ENCODE assay signal across 7 cellular contexts in genomic region chr16:46384285-46385061, GRCh38.
DNase-seq lines count a peak whose midpoint lies in the region; FAIRE-seq and TF ChIP-seq lines count a peak whose summit lies in the region.
"Not testable (repeated sequence)": the region's sequence is repeated elsewhere in the genome, so short reads cannot be mapped to it uniquely, and the experiment has no call there.

No MANE protein-coding gene starts in this region.

- 79 to 85% methylated on average over 37 of the region's 37 CpGs for WGBS in sigmoid colon, 2 donors

- not testable (repeated sequence) for TF ChIP-seq POLR2A in Peyer's patch (IDR thresholded peaks at IDR 0.05); sigmoid colon (IDR thresholded peaks at IDR 0.05)

- not testable (repeated sequence) for H3K36me3 ChIP-seq in Peyer's patch; bronchial epithelial cell (ENCODE audit: control insufficient read depth, insufficient read depth, low read length); sigmoid colon

- not testable (repeated sequence) for FAIRE-seq in bronchial epithelial cell (lab: Jason Lieb, UNC)

- H3K9me3 ChIP-seq in Peyer's patch = peaks cover 0 to 11% (median 3%) of the 10 kb centered on the region in 4 donors
- peaks cover 4 to 23% (median 15%) of the 10 kb centered on the region in 4 donors for H3K9me3 ChIP-seq in sigmoid colon

- not testable (repeated sequence) for H3K4me1 ChIP-seq in Peyer's patch, sigmoid colon

- not testable (repeated sequence) for H3K27me3 ChIP-seq in Peyer's patch; bronchial epithelial cell (ENCODE audit: control insufficient read depth, insufficient read depth, low read length); sigmoid colon

- H3K4me3 ChIP-seq in Peyer's patch; bronchial epithelial cell (ENCODE audit: low read depth, low read length); fibroblast of the aortic adventitia (ENCODE audit: low read depth, low read length); sigmoid colon: not testable (repeated sequence)

- intact Hi-C loops in sigmoid colon (cut with DNase I) = not testable (repeated sequence)

- DNase-seq in H4 (ENCODE audit: low spot score) (peak; percentile 38), Peyer's patch (peak in 2 of 3 donors; percentile 44 to 55), activated T-cell treated with anti-CD3 and anti-CD28 coated beads for 4 hours (peak; percentile 28), bronchial epithelial cell (ENCODE audit: low read depth) (peak; percentile 44), fibroblast of the aortic adventitia (ENCODE audit: low read depth) (peak; percentile 38), lung microvascular endothelial cell (ENCODE audit: low read depth in 2 of 2) (peak; percentile 28 to 51), sigmoid colon (peak; percentile 72)

- not testable (repeated sequence) for H3K27ac ChIP-seq in Peyer's patch, sigmoid colon

- TF ChIP-seq CTCF in Peyer's patch (IDR thresholded peaks at IDR 0.05); bronchial epithelial cell (IDR thresholded peaks at IDR 0.05; ENCODE audit: insufficient read depth, low read length, severe bottlenecking); fibroblast of the aortic adventitia (IDR thresholded peaks at IDR 0.05; ENCODE audit: insufficient read depth, low read length); sigmoid colon (IDR thresholded peaks at IDR 0.05): not testable (repeated sequence)

- not testable (repeated sequence) for TF ChIP-seq EP300 in sigmoid colon (IDR thresholded peaks at IDR 0.05)
